Comparison of ENCODE assay signal across 13 cellular contexts in the genomic region with DNA sequence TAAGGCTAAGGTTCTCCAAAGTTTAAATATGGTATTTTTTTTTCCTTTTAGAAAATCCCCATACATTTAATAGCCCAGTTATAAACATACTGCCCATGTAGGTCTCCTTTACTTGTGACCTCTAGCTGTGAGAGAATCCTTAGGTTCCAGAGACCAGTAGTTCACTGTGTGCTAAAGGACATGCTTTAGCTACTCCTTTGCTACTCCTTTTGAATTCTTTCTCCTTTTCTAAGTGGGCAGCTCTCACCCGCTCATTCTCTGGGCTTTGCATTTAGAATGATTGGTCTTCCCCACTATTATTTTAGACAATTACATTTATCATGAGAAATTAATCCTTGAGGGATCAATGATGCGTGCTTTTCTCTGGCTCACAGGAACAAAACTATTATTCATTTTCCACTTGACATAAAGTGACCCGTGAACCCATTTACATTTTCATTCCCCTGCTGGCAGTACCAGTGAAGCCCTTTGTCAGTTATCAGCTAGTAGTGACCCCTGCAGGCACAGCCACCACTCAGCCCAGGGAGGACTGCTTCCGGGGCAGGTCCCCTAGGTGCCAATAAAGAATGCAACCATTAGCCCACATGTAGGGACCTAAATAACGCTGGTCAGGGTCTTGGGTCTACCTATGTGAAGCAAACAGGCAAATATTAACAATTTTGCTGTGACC.
A peak's percentile ranks its signal among the peaks of the same experiment; 100 is the strongest.
DNase-seq lines count a peak whose midpoint lies in the region; ATAC-seq and TF ChIP-seq lines count a peak whose summit lies in the region.
"Had no signal": no experiment of that assay in that cellular context is flagged by ENCODE, and none has a peak within 500 bp of the region (broad histone marks: within the 10 kb centered on the region; RNA-seq: fewer than 3 reads in every experiment).

No MANE protein-coding gene starts in this region.

- no peak for ATAC-seq in GM19023 (IDR thresholded peaks at IDR 0.05; ENCODE audit: unreplicated experiment)
- ATAC-seq: activated CD4-positive, CD25-positive, alpha-beta regulatory T cell treated with anti-CD3 and anti-CD28 coated beads, Interleukin-2, amount 50 U/mL, for 24 hours had no signal

- H3K9me3 ChIP-seq in NT2/D1 (ENCODE audit: insufficient read depth, low read length), result no peaks in the 10 kb centered on the region
- no peaks in the 10 kb centered on the region for H3K9me3 ChIP-seq in iPS DF 6.9 (ENCODE audit: control insufficient read depth, insufficient read depth, low read length)
- H3K9me3 ChIP-seq in GM23248 (ENCODE audit: low read depth), result no peaks in the 10 kb centered on the region
- H3K9me3 ChIP-seq: prostate gland had no signal

- no peak overlapping the region for H3K4me3 ChIP-seq in NT2/D1 (ENCODE audit: insufficient read length, low read depth)
- no peak overlapping the region for H3K4me3 ChIP-seq in iPS DF 6.9 (ENCODE audit: low read length)
- H3K4me3 ChIP-seq in GM23248, result no peak overlapping the region
- H3K4me3 ChIP-seq in foreskin fibroblast (ENCODE audit: low read depth in 1 of 2, low read length in 2 of 2), result no peak overlapping the region
- H3K4me3 ChIP-seq: prostate gland had no signal

- in situ Hi-C loops in ACHN (cut with HindIII; ENCODE audit: low pct_ligation_motif_present, low pct_unique_long_range_greater_than_20kb, low sequenced_read_pairs) (no loop called here), GM23248 (cut with MboI) (no loop called here)

- H3K27me3 ChIP-seq in NT2/D1 (ENCODE audit: insufficient read depth, insufficient read length), result no peaks in the 10 kb centered on the region
- no peaks in the 10 kb centered on the region for H3K27me3 ChIP-seq in iPS DF 6.9 (ENCODE audit: control insufficient read depth, insufficient read depth, low read length)
- no peaks in the 10 kb centered on the region for H3K27me3 ChIP-seq in GM23248 (replicated peaks; ENCODE audit: insufficient read depth)

- H3K36me3 ChIP-seq in NT2/D1 (ENCODE audit: insufficient read depth, insufficient read length, low read length) (no peaks in the 10 kb centered on the region), iPS DF 6.9 (ENCODE audit: control insufficient read depth, insufficient read depth, low read length) (no peaks in the 10 kb centered on the region), GM23248 (ENCODE audit: low read depth) (no peaks in the 10 kb centered on the region)
- H3K36me3 ChIP-seq: prostate gland had no signal

- H3K27ac ChIP-seq in iPS DF 6.9 (ENCODE audit: low read length), result no peak overlapping the region
- H3K27ac ChIP-seq in GM23248, result no peak overlapping the region
- H3K27ac ChIP-seq: prostate gland had no signal

- no peak overlapping the region for H2AFZ ChIP-seq in GM23248

- H3F3A ChIP-seq in GM23248 (ENCODE audit: insufficient read depth), result no peaks in the 10 kb centered on the region

- no peak overlapping the region for H3K4me2 ChIP-seq in GM23248 (ENCODE audit: unreplicated experiment)

- TF ChIP-seq CTCF in foreskin fibroblast (IDR thresholded peaks at IDR 0.05; ENCODE audit: low read depth, low read length), result no peak

- H4K20me1 ChIP-seq in GM23248 (ENCODE audit: insufficient read depth), result no peaks in the 10 kb centered on the region

- DNase-seq in ACHN (peak; percentile 54), HuH-7 (ENCODE audit: low spot score) (peak; percentile 23), NT2/D1 (ENCODE audit: low read depth, low spot score) (peak; percentile 11), iPS DF 6.9 (ENCODE audit: low read depth, low spot score) (peak; percentile 7), SHP77 treated with DMSO at 0.1 percent for 48 hours (lab: John Stamatoyannopoulos, UW) (no peak), GM23248 (no peak), foreskin fibroblast (no peak)
- DNase-seq: cerebellar nuclear complex, hippocampal formation, midbrain had no signal

- H3K9ac ChIP-seq in NT2/D1 (ENCODE audit: insufficient read length, low read depth) (no peak overlapping the region), GM23248 (no peak overlapping the region)

- H3K79me2 ChIP-seq in GM23248 (ENCODE audit: insufficient read depth), result no peaks in the 10 kb centered on the region

- no CpG with 5 or more reads among the region's 5 CpGs for WGBS in iPS DF 6.9 (ENCODE audit: insufficient coverage, insufficient read length)
- 11 to 20% methylated on average over 5 of the region's 5 CpGs for WGBS in GM23248 (ENCODE audit: low coverage in 1 of 2, low lambda C conversion rate in 2 of 2, missing lambda C conversion rate in 2 of 2), 2 experiments

- H3K4me1 ChIP-seq in NT2/D1 (ENCODE audit: insufficient read depth, insufficient read length) (no peaks in the 10 kb centered on the region), iPS DF 6.9 (ENCODE audit: control insufficient read depth, insufficient read depth, low read length) (no peaks in the 10 kb centered on the region; the same call in 1 of the 2 replicates), GM23248 (ENCODE audit: insufficient read depth) (no peaks in the 10 kb centered on the region)
- H3K4me1 ChIP-seq: prostate gland had no signal

- H3K9me2 ChIP-seq in GM23248 (ENCODE audit: insufficient read depth), result no peaks in the 10 kb centered on the region; the same call in 1 of the 2 replicates

Comparison
In these comparisons a context has a peak if more than half of its experiments do, and no peak if none do; other contexts are left out.
1. DNase-seq: peak in ACHN (single experiment), HuH-7 (single experiment), NT2/D1 (single experiment) and iPS DF 6.9 (single experiment); none in SHP77 treated with DMSO at 0.1 percent for 48 hours (single experiment), GM23248 (single experiment) and foreskin fibroblast (0 of 2).